Comparison of ENCODE assay signal across 1 cellular context in the genomic region with DNA sequence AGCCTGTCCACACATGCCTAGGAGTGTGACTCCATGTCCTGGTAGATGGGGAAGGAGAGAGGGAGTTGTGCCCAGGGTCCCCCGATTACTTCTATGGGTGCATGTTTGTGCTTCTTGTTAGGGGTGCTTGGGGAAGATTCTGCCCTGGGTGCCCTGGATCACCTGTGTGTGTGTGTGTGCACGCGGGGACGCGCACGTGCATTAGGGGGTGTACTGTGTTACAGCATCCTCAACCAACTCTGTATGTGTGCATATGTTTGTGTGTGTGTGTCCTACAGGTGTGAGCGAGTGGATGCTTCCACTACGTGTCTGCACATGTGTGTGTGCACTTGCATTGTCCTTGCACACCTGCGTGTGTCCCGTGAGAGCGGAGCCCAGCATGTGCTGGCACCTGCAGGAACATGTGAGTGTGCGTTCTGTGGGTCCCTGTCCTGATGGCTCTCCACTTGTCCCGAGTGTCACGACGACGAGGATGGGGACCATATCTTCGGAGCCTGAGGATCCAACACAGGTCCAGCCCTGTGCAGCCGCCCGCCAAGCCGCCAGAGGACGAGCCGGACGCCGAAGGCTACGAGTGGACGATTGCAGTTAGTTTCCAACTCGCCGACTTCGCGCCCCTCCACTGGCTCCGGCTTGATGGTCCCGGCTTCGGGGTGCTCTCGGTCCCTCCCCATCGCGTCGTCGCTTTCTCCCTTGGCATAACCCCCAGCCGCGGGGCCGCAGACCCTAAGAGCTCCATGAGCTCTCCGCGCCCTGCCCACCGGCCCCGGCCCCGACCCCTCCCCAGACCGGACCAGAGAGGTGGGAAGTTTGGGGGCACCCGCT.
A peak's percentile ranks its signal among the peaks of the same experiment; 100 is the strongest.
TF ChIP-seq lines count a peak whose summit lies in the region.

No MANE protein-coding gene starts in this region.

TF ChIP-seq in WTC11, 78 proteins besides CTCF, POLR2A, EP300 and RAD21 (continued from another document):
- TF ChIP-seq AFF4 (CRISPR knock-in tag; IDR thresholded peaks at IDR 0.05; ENCODE audit: borderline replicate concordance) = no peak
- peak; percentile 47; the same call in 1 of the 2 replicates for TF ChIP-seq ETV6 (CRISPR knock-in tag; IDR thresholded peaks at IDR 0.05)
- TF ChIP-seq, protein P1, sequence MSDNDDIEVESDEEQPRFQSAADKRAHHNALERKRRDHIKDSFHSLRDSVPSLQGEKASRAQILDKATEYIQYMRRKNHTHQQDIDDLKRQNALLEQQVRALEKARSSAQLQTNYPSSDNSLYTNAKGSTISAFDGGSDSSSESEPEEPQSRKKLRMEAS (CRISPR knock-in tag; IDR thresholded peaks at IDR 0.05) = peak; percentile 80
- TF ChIP-seq ZNF416 (CRISPR knock-in tag; IDR thresholded peaks at IDR 0.05) = no peak
- no peak for TF ChIP-seq IRF2 (CRISPR knock-in tag; IDR thresholded peaks at IDR 0.05; ENCODE audit: borderline replicate concordance, low read depth)
- TF ChIP-seq, protein P2, sequence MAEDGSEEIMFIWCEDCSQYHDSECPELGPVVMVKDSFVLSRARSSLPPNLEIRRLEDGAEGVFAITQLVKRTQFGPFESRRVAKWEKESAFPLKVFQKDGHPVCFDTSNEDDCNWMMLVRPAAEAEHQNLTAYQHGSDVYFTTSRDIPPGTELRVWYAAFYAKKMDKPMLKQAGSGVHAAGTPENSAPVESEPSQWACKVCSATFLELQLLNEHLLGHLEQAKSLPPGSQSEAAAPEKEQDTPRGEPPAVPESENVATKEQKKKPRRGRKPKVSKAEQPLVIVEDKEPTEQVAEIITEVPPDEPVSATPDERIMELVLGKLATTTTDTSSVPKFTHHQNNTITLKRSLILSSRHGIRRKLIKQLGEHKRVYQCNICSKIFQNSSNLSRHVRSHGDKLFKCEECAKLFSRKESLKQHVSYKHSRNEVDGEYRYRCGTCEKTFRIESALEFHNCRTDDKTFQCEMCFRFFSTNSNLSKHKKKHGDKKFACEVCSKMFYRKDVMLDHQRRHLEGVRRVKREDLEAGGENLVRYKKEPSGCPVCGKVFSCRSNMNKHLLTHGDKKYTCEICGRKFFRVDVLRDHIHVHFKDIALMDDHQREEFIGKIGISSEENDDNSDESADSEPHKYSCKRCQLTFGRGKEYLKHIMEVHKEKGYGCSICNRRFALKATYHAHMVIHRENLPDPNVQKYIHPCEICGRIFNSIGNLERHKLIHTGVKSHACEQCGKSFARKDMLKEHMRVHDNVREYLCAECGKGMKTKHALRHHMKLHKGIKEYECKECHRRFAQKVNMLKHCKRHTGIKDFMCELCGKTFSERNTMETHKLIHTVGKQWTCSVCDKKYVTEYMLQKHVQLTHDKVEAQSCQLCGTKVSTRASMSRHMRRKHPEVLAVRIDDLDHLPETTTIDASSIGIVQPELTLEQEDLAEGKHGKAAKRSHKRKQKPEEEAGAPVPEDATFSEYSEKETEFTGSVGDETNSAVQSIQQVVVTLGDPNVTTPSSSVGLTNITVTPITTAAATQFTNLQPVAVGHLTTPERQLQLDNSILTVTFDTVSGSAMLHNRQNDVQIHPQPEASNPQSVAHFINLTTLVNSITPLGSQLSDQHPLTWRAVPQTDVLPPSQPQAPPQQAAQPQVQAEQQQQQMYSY (CRISPR knock-in tag; IDR thresholded peaks at IDR 0.05) = peak; percentile 53; the same call in 1 of the 2 replicates
- no peak; the same call in 1 of the 2 replicates for TF ChIP-seq CREB1 (CRISPR knock-in tag; IDR thresholded peaks at IDR 0.05)
- no peak for TF ChIP-seq TEAD4 (CRISPR knock-in tag; IDR thresholded peaks at IDR 0.05)
- TF ChIP-seq, protein P3, sequence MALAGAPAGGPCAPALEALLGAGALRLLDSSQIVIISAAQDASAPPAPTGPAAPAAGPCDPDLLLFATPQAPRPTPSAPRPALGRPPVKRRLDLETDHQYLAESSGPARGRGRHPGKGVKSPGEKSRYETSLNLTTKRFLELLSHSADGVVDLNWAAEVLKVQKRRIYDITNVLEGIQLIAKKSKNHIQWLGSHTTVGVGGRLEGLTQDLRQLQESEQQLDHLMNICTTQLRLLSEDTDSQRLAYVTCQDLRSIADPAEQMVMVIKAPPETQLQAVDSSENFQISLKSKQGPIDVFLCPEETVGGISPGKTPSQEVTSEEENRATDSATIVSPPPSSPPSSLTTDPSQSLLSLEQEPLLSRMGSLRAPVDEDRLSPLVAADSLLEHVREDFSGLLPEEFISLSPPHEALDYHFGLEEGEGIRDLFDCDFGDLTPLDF (CRISPR knock-in tag; IDR thresholded peaks at IDR 0.05) = no peak
- no peak for TF ChIP-seq HMGXB4 (CRISPR knock-in tag; IDR thresholded peaks at IDR 0.05)
- 0 out of 2 replicates have a peak, but pooled peaks have one; percentile 42 for TF ChIP-seq PRRX2 (CRISPR knock-in tag; IDR thresholded peaks at IDR 0.05)
- no peak for TF ChIP-seq ZNF396 (CRISPR knock-in tag; IDR thresholded peaks at IDR 0.05; ENCODE audit: borderline replicate concordance)
- TF ChIP-seq IRF1 (CRISPR knock-in tag; IDR thresholded peaks at IDR 0.05) = no peak
- 0 out of 2 replicates have a peak, but pooled peaks have one; percentile 61 for TF ChIP-seq FOXP1 (CRISPR knock-in tag; IDR thresholded peaks at IDR 0.05; ENCODE audit: borderline replicate concordance)
- peak; percentile 71 for TF ChIP-seq FOXP4 (CRISPR knock-in tag; IDR thresholded peaks at IDR 0.05)
TF ChIP-seq in WTC11: peak in this region for 9.
